In genomic region chr5:139650031-139650688, GRCh38 we compare ENCODE assay signal across 1 cellular context.
A peak's percentile ranks its signal among the peaks of the same experiment; 100 is the strongest.
TF ChIP-seq lines count a peak whose summit lies in the region.

No MANE protein-coding gene starts in this region.

TF ChIP-seq in GM12878, 131 proteins besides CTCF, POLR2A, EP300 and RAD21 (continued from another document and continues in another):
- TF ChIP-seq, protein P1, sequence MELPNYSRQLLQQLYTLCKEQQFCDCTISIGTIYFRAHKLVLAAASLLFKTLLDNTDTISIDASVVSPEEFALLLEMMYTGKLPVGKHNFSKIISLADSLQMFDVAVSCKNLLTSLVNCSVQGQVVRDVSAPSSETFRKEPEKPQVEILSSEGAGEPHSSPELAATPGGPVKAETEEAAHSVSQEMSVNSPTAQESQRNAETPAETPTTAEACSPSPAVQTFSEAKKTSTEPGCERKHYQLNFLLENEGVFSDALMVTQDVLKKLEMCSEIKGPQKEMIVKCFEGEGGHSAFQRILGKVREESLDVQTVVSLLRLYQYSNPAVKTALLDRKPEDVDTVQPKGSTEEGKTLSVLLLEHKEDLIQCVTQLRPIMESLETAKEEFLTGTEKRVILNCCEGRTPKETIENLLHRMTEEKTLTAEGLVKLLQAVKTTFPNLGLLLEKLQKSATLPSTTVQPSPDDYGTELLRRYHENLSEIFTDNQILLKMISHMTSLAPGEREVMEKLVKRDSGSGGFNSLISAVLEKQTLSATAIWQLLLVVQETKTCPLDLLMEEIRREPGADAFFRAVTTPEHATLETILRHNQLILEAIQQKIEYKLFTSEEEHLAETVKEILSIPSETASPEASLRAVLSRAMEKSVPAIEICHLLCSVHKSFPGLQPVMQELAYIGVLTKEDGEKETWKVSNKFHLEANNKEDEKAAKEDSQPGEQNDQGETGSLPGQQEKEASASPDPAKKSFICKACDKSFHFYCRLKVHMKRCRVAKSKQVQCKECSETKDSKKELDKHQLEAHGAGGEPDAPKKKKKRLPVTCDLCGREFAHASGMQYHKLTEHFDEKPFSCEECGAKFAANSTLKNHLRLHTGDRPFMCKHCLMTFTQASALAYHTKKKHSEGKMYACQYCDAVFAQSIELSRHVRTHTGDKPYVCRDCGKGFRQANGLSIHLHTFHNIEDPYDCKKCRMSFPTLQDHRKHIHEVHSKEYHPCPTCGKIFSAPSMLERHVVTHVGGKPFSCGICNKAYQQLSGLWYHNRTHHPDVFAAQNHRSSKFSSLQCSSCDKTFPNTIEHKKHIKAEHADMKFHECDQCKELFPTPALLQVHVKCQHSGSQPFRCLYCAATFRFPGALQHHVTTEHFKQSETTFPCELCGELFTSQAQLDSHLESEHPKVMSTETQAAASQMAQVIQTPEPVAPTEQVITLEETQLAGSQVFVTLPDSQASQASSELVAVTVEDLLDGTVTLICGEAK (IDR thresholded peaks at IDR 0.05; ENCODE audit: borderline replicate concordance) = no peak
- TF ChIP-seq IRF3 (IDR thresholded peaks at IDR 0.05) = no peak
- no peak for TF ChIP-seq E4F1 (IDR thresholded peaks at IDR 0.05; ENCODE audit: borderline replicate concordance, partially characterized antibody)
- TF ChIP-seq CEBPZ (IDR thresholded peaks at IDR 0.05; ENCODE audit: low read depth, low read length) = no peak
- TF ChIP-seq BACH1 (IDR thresholded peaks at IDR 0.05; ENCODE audit: borderline replicate concordance) = no peak
- no peak for TF ChIP-seq MAX (IDR thresholded peaks at IDR 0.05; ENCODE audit: low read depth, low read length)
- TF ChIP-seq TARDBP (IDR thresholded peaks at IDR 0.05; ENCODE audit: borderline replicate concordance) = no peak
- TF ChIP-seq BHLHE40 (IDR thresholded peaks at IDR 0.05; ENCODE audit: borderline replicate concordance in 1 of 2, low read depth in 2 of 2, low read length in 1 of 2) = 0 out of 4 replicates have a peak, but pooled peaks of 1 of the 2 experiments have one; percentile 10
- TF ChIP-seq MTA2 (IDR thresholded peaks at IDR 0.05; ENCODE audit: low read depth) = no peak
- TF ChIP-seq SMAD5 (IDR thresholded peaks at IDR 0.05; ENCODE audit: low read depth) = no peak
- TF ChIP-seq JUNB (IDR thresholded peaks at IDR 0.05) = 0 out of 2 replicates have a peak, but pooled peaks have one; percentile 8
- TF ChIP-seq ESRRA (IDR thresholded peaks at IDR 0.05; ENCODE audit: low read length) = 0 out of 2 replicates have a peak, but pooled peaks have one; percentile 17
- TF ChIP-seq YY1 (IDR thresholded peaks at IDR 0.05; ENCODE audit: low read depth, low read length) = no peak
- TF ChIP-seq ZNF24 (IDR thresholded peaks at IDR 0.05) = no peak
- no peak for TF ChIP-seq EED (IDR thresholded peaks at IDR 0.05; ENCODE audit: low read depth)
- TF ChIP-seq GATAD2B (conservative IDR thresholded peaks at IDR 0.05; ENCODE audit: low read depth) = 0 out of 2 replicates have a peak, but pooled peaks have one; percentile 7
- TF ChIP-seq MEF2A (IDR thresholded peaks at IDR 0.05; ENCODE audit: insufficient read depth, low read depth, low read length) = 0 out of 2 replicates have a peak, but pooled peaks have one; percentile 8
- TF ChIP-seq RAD51 (IDR thresholded peaks at IDR 0.05) = no peak
- no peak for TF ChIP-seq ATF3 (IDR thresholded peaks at IDR 0.05; ENCODE audit: borderline replicate concordance, extremely low read depth, low read depth, low read length)
- TF ChIP-seq SKIL (IDR thresholded peaks at IDR 0.05; ENCODE audit: low read depth, poor library complexity, severe bottlenecking) = no peak
- TF ChIP-seq BCLAF1 (IDR thresholded peaks at IDR 0.05) = no peak
- TF ChIP-seq KLF5 (IDR thresholded peaks at IDR 0.05; ENCODE audit: partially characterized antibody) = no peak
- TF ChIP-seq ZSCAN29 (IDR thresholded peaks at IDR 0.05) = no peak
- TF ChIP-seq CUX1 (IDR thresholded peaks at IDR 0.05; ENCODE audit: insufficient replicate concordance, low read depth, low read length) = no peak
- no peak for TF ChIP-seq LARP7 (IDR thresholded peaks at IDR 0.05)
- TF ChIP-seq EZH2 (IDR thresholded peaks at IDR 0.05; ENCODE audit: borderline replicate concordance, control insufficient read depth, low read depth, low read length) = no peak
- TF ChIP-seq RCOR1 (conservative IDR thresholded peaks at IDR 0.05; ENCODE audit: low read depth, low read length) = no peak
- no peak for TF ChIP-seq HDGF (IDR thresholded peaks at IDR 0.05)
- no peak for TF ChIP-seq POLR2AphosphoS2 (IDR thresholded peaks at IDR 0.05; ENCODE audit: low read depth, low read length)
- no peak for TF ChIP-seq TCF12 (IDR thresholded peaks at IDR 0.05; ENCODE audit: low read depth, low read length)
- TF ChIP-seq CHD4 (IDR thresholded peaks at IDR 0.05) = no peak
